ENCODE assay signal across 14 cellular contexts in the genomic region with DNA sequence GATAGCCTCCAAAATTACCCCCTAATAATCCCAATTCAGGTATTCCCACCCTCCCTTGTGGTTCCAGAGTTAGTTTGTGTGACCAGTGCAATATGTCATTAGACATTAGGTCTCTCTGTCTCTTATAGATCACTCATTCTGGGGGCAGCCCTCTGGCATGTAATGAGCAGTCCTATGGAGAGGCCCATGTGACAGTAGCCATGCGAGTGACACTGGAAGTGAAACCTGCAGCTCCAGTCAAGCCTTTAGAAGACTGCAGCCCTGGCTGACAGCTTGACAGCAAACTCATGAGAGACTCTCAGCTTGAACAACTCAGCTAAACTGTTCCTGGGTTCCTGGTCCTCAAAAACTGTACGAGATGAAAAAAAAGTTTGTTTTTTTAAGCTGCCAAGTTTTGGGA. TPM values are rescaled to one million over a fixed set of nuclear protein-coding genes. Genes with fewer than 3 reads are reported as not detected.
DNase-seq lines count a peak whose midpoint lies in the region; ATAC-seq and TF ChIP-seq lines count a peak whose summit lies in the region.
"Had no signal": no experiment of that assay in that cellular context is flagged by ENCODE, and none has a peak within 500 bp of the region (broad histone marks: within the 10 kb centered on the region; RNA-seq: fewer than 3 reads in every experiment).

No MANE protein-coding gene starts in this region.

- no peaks in the 10 kb centered on the region for H3K4me1 Mint-ChIP-seq in immature natural killer cell
- H3K4me1 Mint-ChIP-seq in effector memory CD8-positive, alpha-beta T cell (ENCODE audit: low read depth in 2 of 2) = no peaks in the 10 kb centered on the region
- H3K4me1 Mint-ChIP-seq: activated T-helper 17 cell treated with anti-CD3 and anti-CD28 coated beads, Interleukin-2, amount 50 U/mL, for 72 hours had no signal

- H3K27ac Mint-ChIP-seq in immature natural killer cell = no peak overlapping the region
- no peak overlapping the region for H3K27ac Mint-ChIP-seq in effector memory CD8-positive, alpha-beta T cell
- H3K27ac Mint-ChIP-seq: activated T-helper 17 cell treated with anti-CD3 and anti-CD28 coated beads, Interleukin-2, amount 50 U/mL, for 72 hours had no signal

- H3K9me2 ChIP-seq in PC-3 (replicated peaks; ENCODE audit: low read length) = no peaks in the 10 kb centered on the region

- H3K79me2 ChIP-seq in PC-3 (ENCODE audit: low read length) = no peaks in the 10 kb centered on the region

- no TSS peak for BruUV-seq in PC-3 (replicated peaks; lab: Mats Ljungman, UMichigan)

- no peaks in the 10 kb centered on the region for H3K9me3 Mint-ChIP-seq in immature natural killer cell
- H3K9me3 Mint-ChIP-seq in effector memory CD8-positive, alpha-beta T cell = no peaks in the 10 kb centered on the region

- no peaks in the 10 kb centered on the region for H4K20me1 ChIP-seq in PC-3 (ENCODE audit: low read length)

- H3K9ac ChIP-seq in PC-3 (ENCODE audit: low read length) = no peak overlapping the region

- H3K27me3 Mint-ChIP-seq in immature natural killer cell (ENCODE audit: low read depth in 3 of 3) = peaks cover 1 to 9% (median 8%) of the 10 kb centered on the region in 3 donors
- peaks cover 29 to 32% of the 10 kb centered on the region in 2 donors for H3K27me3 Mint-ChIP-seq in effector memory CD8-positive, alpha-beta T cell

- no peaks in the 10 kb centered on the region for H3K36me3 Mint-ChIP-seq in immature natural killer cell
- no peaks in the 10 kb centered on the region for H3K36me3 Mint-ChIP-seq in effector memory CD8-positive, alpha-beta T cell (ENCODE audit: insufficient read depth)

- CTCF ChIA-PET in PC-3 (lab: Charles Lee) = no interaction called here

- H3K4me3 ChIP-seq in PC-3 (ENCODE audit: low read length) = no peak overlapping the region

- H3K36me3 ChIP-seq in PC-3 (ENCODE audit: low read depth, low read length) = no peaks in the 10 kb centered on the region

- no peak for TF ChIP-seq CTCF in PC-3 (conservative IDR thresholded peaks at IDR 0.05; ENCODE audit: low read depth, low read length)

- no peak overlapping the region for H3K4me3 Mint-ChIP-seq in immature natural killer cell
- H3K4me3 Mint-ChIP-seq in effector memory CD8-positive, alpha-beta T cell = no peak overlapping the region
- H3K4me3 Mint-ChIP-seq: activated T-helper 17 cell treated with anti-CD3 and anti-CD28 coated beads, Interleukin-2, amount 50 U/mL, for 72 hours had no signal

- intact Hi-C loops in PC-3 (cut with micrococcal nuclease) = no loop called here

- no peaks in the 10 kb centered on the region for H3K9me3 ChIP-seq in PC-3 (ENCODE audit: low read length)

- POLR2A ChIA-PET in PC-3 (lab: Charles Lee; ENCODE audit: unreplicated experiment) = no interaction called here

- H3K4me2 ChIP-seq in PC-3 (ENCODE audit: low read length) = no peak overlapping the region

- no peak overlapping the region for H2AFZ ChIP-seq in PC-3 (ENCODE audit: low read length)

- no peaks in the 10 kb centered on the region for H3F3A ChIP-seq in PC-3 (ENCODE audit: low read length, unreplicated experiment)

- DNase-seq in SIG-M5 treated with dmso at 0.1 percent for 504 hours (lab: John Stamatoyannopoulos, UW; ENCODE audit: unreplicated experiment) (peak; percentile 52), SIG-M5 (lab: John Stamatoyannopoulos, UW) (no peak), PC-3 (no peak), immature natural killer cell (no peak)
- no peak for DNase-seq in effector memory CD8-positive, alpha-beta T cell
- no peak for DNase-seq in activated naive CD4-positive, alpha-beta T cell treated with Interleukin-2 at 50 U/mL for 16 hours
- DNase-seq: DND-41; kidney; NCI-H69; stimulated activated CD4-positive, alpha-beta T cell treated with anti-CD3 and anti-CD28 coated beads, Interleukin-2, amount 100 ng/mL, for 24 hours had no signal

- no peaks in the 10 kb centered on the region for H3K27me3 ChIP-seq in PC-3 (ENCODE audit: low read length)

- ATAC-seq in HG02852 (IDR thresholded peaks at IDR 0.05; ENCODE audit: unreplicated experiment) (peak; percentile 84), HG03565 (IDR thresholded peaks at IDR 0.05; ENCODE audit: unreplicated experiment) (peak; percentile 97), PC-3 (no peak)
- ATAC-seq in effector memory CD8-positive, alpha-beta T cell (replicated peaks) = no peak
- ATAC-seq: activated T-helper 17 cell treated with anti-CD3 and anti-CD28 coated beads, Interleukin-2, amount 50 U/mL, for 72 hours had no signal

- H3K27ac ChIP-seq in PC-3 (ENCODE audit: low read length) = no peak overlapping the region

- no peaks in the 10 kb centered on the region for H3K4me1 ChIP-seq in PC-3 (ENCODE audit: insufficient read depth, low read length)

RNA-seq across cellular contexts. Expression of a gene that starts 54.0 kb away (rescaled TPM):
- total RNA-seq in PC-3 (2014; rRNA removed) = not detected in 2 replicates
- polyA plus RNA-seq in immature natural killer cell = not detected
- total RNA-seq: activated T-helper 17 cell treated with anti-CD3 and anti-CD28 coated beads, Interleukin-2, amount 50 U/mL, for 72 hours; kidney; osteoblast had no signal

Comparison
In these comparisons a context has a peak if more than half of its experiments do, and no peak if none do; other contexts are left out.
1. ATAC-seq: peak in HG02852 (single experiment) and HG03565 (single experiment); none in PC-3 (single experiment) and effector memory CD8-positive, alpha-beta T cell (single experiment).